ENCODE assay signal across 7 cellular contexts in genomic region chr15:59843609-59844008, GRCh38.
"Had no signal": no experiment of that assay in that cellular context is flagged by ENCODE, and none has a peak within 500 bp of the region (broad histone marks: within the 10 kb centered on the region; RNA-seq: fewer than 3 reads in every experiment).

No MANE protein-coding gene starts in this region.

- H3K4me3 Mint-ChIP-seq: HFFc6 had no signal

- H3K4me1 ChIP-seq: HAP-1 had no signal

- H3K4me3 ChIP-seq: GM23248, HAP-1, K562 had no signal

- H3K36me3 ChIP-seq: HAP-1 had no signal

- H3K27ac Mint-ChIP-seq: HFFc6 had no signal

- H3K27ac ChIP-seq: GM23248 had no signal

- DNase-seq: GM23248, GOT3, H7, HFFc6, IMR-90 had no signal

- H3K9me3 ChIP-seq: HAP-1 had no signal
